ENCODE assay signal across 7 cellular contexts in genomic region chr9:36995927-36996471, GRCh38. TPM values are rescaled to one million over a fixed set of nuclear protein-coding genes. Genes with fewer than 3 reads are reported as not detected.
DNase-seq lines count a peak whose midpoint lies in the region; ATAC-seq, FAIRE-seq and TF ChIP-seq lines count a peak whose summit lies in the region.

No MANE protein-coding gene starts in this region.

- peaks cover 5% of the 10 kb centered on the region for H3K4me1 Mint-ChIP-seq in osteocyte (ENCODE audit: unreplicated experiment)

- H3K27me3 ChIP-seq in NT2/D1 (ENCODE audit: insufficient read depth, insufficient read length) (peaks cover 20% of the 10 kb centered on the region), fibroblast of lung (ENCODE audit: control insufficient read depth, insufficient read depth, low read length) (peaks cover 5% of the 10 kb centered on the region)

- H3K9ac ChIP-seq in NT2/D1 (ENCODE audit: insufficient read length, low read depth) (peak overlapping the region; percentile 53), fibroblast of lung (ENCODE audit: insufficient read depth, low read length) (no peak overlapping the region)

- H3K4me3 ChIP-seq in NT2/D1 (ENCODE audit: insufficient read length, low read depth) (no peak overlapping the region), fibroblast of lung (replicated peaks in 1 of 4; ENCODE audit: control extremely low read depth in 1 of 4, insufficient read depth in 1 of 4, low read depth in 3 of 4, low read length in 4 of 4) (no peak overlapping the region)

- no peaks in the 10 kb centered on the region for H4K20me1 ChIP-seq in fibroblast of lung (ENCODE audit: control insufficient read depth, extremely low read depth, insufficient read depth, low read length)

- no peak overlapping the region for H2AFZ ChIP-seq in fibroblast of lung (ENCODE audit: low read length)

- TF ChIP-seq CTCF in GM13977 (IDR thresholded peaks at IDR 0.05; ENCODE audit: extremely low read depth, insufficient read depth, missing control alignments) (peak; percentile 86), fibroblast of lung (conservative IDR thresholded peaks at IDR 0.05 in 1 of 2, IDR thresholded peaks at IDR 0.05 in 1 of 2; ENCODE audit: low read depth in 1 of 2, low read length in 2 of 2) (peak; percentile 53 to 69), osteocyte (IDR thresholded peaks at IDR 0.05) (peak; percentile 52)

- H3K4me1 ChIP-seq in NT2/D1 (ENCODE audit: insufficient read depth, insufficient read length) (peaks cover 25% of the 10 kb centered on the region), fibroblast of lung (ENCODE audit: control insufficient read depth, extremely low read depth, insufficient read depth, low read length) (peaks cover 3% of the 10 kb centered on the region)

- peaks cover 5% of the 10 kb centered on the region for H3K9me3 Mint-ChIP-seq in osteocyte (ENCODE audit: unreplicated experiment)

- peaks cover 30% of the 10 kb centered on the region for H3K27me3 Mint-ChIP-seq in osteocyte (ENCODE audit: unreplicated experiment)

- in situ Hi-C loops in GM13977 (cut with MboI; ENCODE audit: low pct_unique_long_range_greater_than_20kb, low sequenced_read_pairs, unreplicated experiment) = no loop called here

- peak; percentile 20 for ATAC-seq in HG03460 (IDR thresholded peaks at IDR 0.05; ENCODE audit: unreplicated experiment)

- H3K36me3 ChIP-seq in NT2/D1 (ENCODE audit: insufficient read depth, insufficient read length, low read length) (no peaks in the 10 kb centered on the region), fibroblast of lung (ENCODE audit: control insufficient read depth, insufficient read depth, low read length) (no peaks in the 10 kb centered on the region)

- FAIRE-seq in urothelium cell line (lab: Jason Lieb, UNC) = no peak

- H3K4me2 ChIP-seq in fibroblast of lung (ENCODE audit: extremely low read depth, insufficient read depth, low read length) = peak overlapping the region; percentile 71

- DNase-seq in GM13977 (ENCODE audit: low spot score) = peak; percentile 73
- DNase-seq in NT2/D1 (ENCODE audit: low read depth, low spot score) = peak; percentile 83
- peak; percentile 12 for DNase-seq in activated CD8-positive, alpha-beta memory T cell treated with anti-CD3 and anti-CD28 coated beads, Interleukin-2, amount 50 U/mL, for 1 hour (ENCODE audit: extremely low read depth)
- DNase-seq in fibroblast of lung (ENCODE audit: low read depth in 2 of 2) = peak; percentile 44 to 52
- DNase-seq in osteocyte (ENCODE audit: extremely low spot score, unreplicated experiment) = no peak
- DNase-seq in urothelium cell line (ENCODE audit: low spot score) = peak; percentile 63

- no peak overlapping the region for H3K27ac ChIP-seq in fibroblast of lung (ENCODE audit: insufficient read depth, low read length)

- H3K9me3 ChIP-seq in NT2/D1 (ENCODE audit: insufficient read depth, low read length) = no peaks in the 10 kb centered on the region
- peaks cover 2% of the 10 kb centered on the region for H3K9me3 ChIP-seq in fibroblast of lung (ENCODE audit: control insufficient read depth, insufficient read depth, low read depth, low read length)

- no peak overlapping the region for H3K4me3 Mint-ChIP-seq in osteocyte (ENCODE audit: unreplicated experiment)

- no peaks in the 10 kb centered on the region for H3K79me2 ChIP-seq in fibroblast of lung (ENCODE audit: control insufficient read depth, insufficient read depth, low read length)

- no peaks in the 10 kb centered on the region for H3K36me3 Mint-ChIP-seq in osteocyte (ENCODE audit: unreplicated experiment)

- H3K27ac Mint-ChIP-seq in osteocyte (ENCODE audit: unreplicated experiment) = peak overlapping the region; percentile 10

RNA-seq across cellular contexts. Expression of gene PAX5, which starts 38.1 kb away (rescaled TPM):
- total RNA-seq in fibroblast of lung (not detected in 2 replicates), osteocyte (not detected in 2 replicates)
- polyA plus RNA-seq in fibroblast of lung = not detected in 2 replicates
- not detected in 2 replicates for polyA plus RNA-seq in fibroblast of lung (2012)
- polyA minus RNA-seq in fibroblast of lung (ENCODE audit: low replicate concordance) = not detected in 2 replicates
